In genomic region chr1:153697873-153698647, GRCh38 we compare ENCODE assay signal across 10 cellular contexts. TPM values are rescaled to one million over a fixed set of nuclear protein-coding genes. Genes with fewer than 3 reads are reported as not detected.
A peak's percentile ranks its signal among the peaks of the same experiment; 100 is the strongest.
DNase-seq lines count a peak whose midpoint lies in the region; ATAC-seq and TF ChIP-seq lines count a peak whose summit lies in the region.
"Had no signal": no experiment of that assay in that cellular context is flagged by ENCODE, and none has a peak within 500 bp of the region (broad histone marks: within the 10 kb centered on the region; RNA-seq: fewer than 3 reads in every experiment).

No MANE protein-coding gene starts in this region.

- no peaks in the 10 kb centered on the region for H3K36me3 Mint-ChIP-seq in activated naive CD4-positive, alpha-beta T cell treated with anti-CD3 and anti-CD28 coated beads for 36 hours (ENCODE audit: low read depth)
- H3K36me3 Mint-ChIP-seq in natural killer cell treated with Interleukin-12 subunit alpha and Interleukin-12 subunit beta and Interleukin-15 and Interleukin-18, amount 100 ng/mL, for 72 hours = no peaks in the 10 kb centered on the region
- H3K36me3 Mint-ChIP-seq: activated naive CD8-positive, alpha-beta T cell treated with anti-CD3 and anti-CD28 coated beads, Interleukin-2, amount 10 ng/mL, durations not matched to agents 7 days and 5 days had no signal

- TF ChIP-seq POLR2A in gastroesophageal sphincter (IDR thresholded peaks at IDR 0.05) (no peak), uterus (IDR thresholded peaks at IDR 0.05) (no peak)

- H3K9me3 ChIP-seq in gastroesophageal sphincter (no peaks in the 10 kb centered on the region), uterus (no peaks in the 10 kb centered on the region)
- no peaks in the 10 kb centered on the region for H3K9me3 ChIP-seq in effector memory CD4-positive, alpha-beta T cell (ENCODE audit: control insufficient read depth, low read length)

- ATAC-seq in gastroesophageal sphincter (peak; percentile 81), HG03571 (IDR thresholded peaks at IDR 0.05; ENCODE audit: unreplicated experiment) (no peak), GM18868 (IDR thresholded peaks at IDR 0.05; ENCODE audit: unreplicated experiment) (no peak)
- ATAC-seq in natural killer cell treated with Interleukin-12 subunit alpha and Interleukin-12 subunit beta and Interleukin-15 and Interleukin-18, amount 100 ng/mL, for 72 hours = peak in 1 of 2 donors; percentile 66

- H3K4me3 Mint-ChIP-seq in activated naive CD4-positive, alpha-beta T cell treated with anti-CD3 and anti-CD28 coated beads for 36 hours = no peak overlapping the region
- peak overlapping the region; percentile 25 for H3K4me3 Mint-ChIP-seq in natural killer cell treated with Interleukin-12 subunit alpha and Interleukin-12 subunit beta and Interleukin-15 and Interleukin-18, amount 100 ng/mL, for 72 hours
- H3K4me3 Mint-ChIP-seq: activated naive CD8-positive, alpha-beta T cell treated with anti-CD3 and anti-CD28 coated beads, Interleukin-2, amount 10 ng/mL, durations not matched to agents 7 days and 5 days had no signal

- H3K4me1 ChIP-seq in gastroesophageal sphincter = peaks cover 0 to 36% (median 22%) of the 10 kb centered on the region in 3 donors
- H3K4me1 ChIP-seq in uterus = peaks cover 0 to 15% of the 10 kb centered on the region in 2 donors
- H3K4me1 ChIP-seq in effector memory CD4-positive, alpha-beta T cell (ENCODE audit: control insufficient read depth, insufficient read depth, low read length, poor library complexity, severe bottlenecking) = no peaks in the 10 kb centered on the region

- peak; percentile 21 for DNase-seq in activated naive CD4-positive, alpha-beta T cell treated with anti-CD3 and anti-CD28 coated beads for 36 hours
- no peak for DNase-seq in activated naive CD4-positive, alpha-beta T cell treated with Interleukin-2 at 50 U/mL for 16 hours
- no peak for DNase-seq in natural killer cell treated with Interleukin-12 subunit alpha and Interleukin-12 subunit beta and Interleukin-15 and Interleukin-18, amount 100 ng/mL, for 72 hours (ENCODE audit: low spot score)
- DNase-seq in uterus = peak; percentile 85 to 86
- no peak for DNase-seq in effector memory CD4-positive, alpha-beta T cell
- DNase-seq: activated naive CD8-positive, alpha-beta T cell treated with anti-CD3 and anti-CD28 coated beads, Interleukin-2, amount 10 ng/mL, durations not matched to agents 7 days and 5 days; stimulated activated CD4-positive, alpha-beta T cell treated with anti-CD3 and anti-CD28 coated beads, Interleukin-1b, Interleukin-23, amount 100 ng/mL, for 48 hours had no signal

- H3K27ac ChIP-seq in gastroesophageal sphincter (peak overlapping the region; percentile 83 to 97 (median 92)), uterus (peak overlapping the region; percentile 95 to 96)
- no peak overlapping the region for H3K27ac ChIP-seq in effector memory CD4-positive, alpha-beta T cell (ENCODE audit: insufficient read depth, low read length, poor library complexity, severe bottlenecking)

- no peaks in the 10 kb centered on the region for H3K27me3 ChIP-seq in gastroesophageal sphincter
- H3K27me3 ChIP-seq in uterus = no peaks in the 10 kb centered on the region
- H3K27me3 ChIP-seq in effector memory CD4-positive, alpha-beta T cell (replicated peaks; ENCODE audit: control insufficient read depth, insufficient read depth, low read length, poor library complexity, severe bottlenecking) = no peaks in the 10 kb centered on the region

- no peaks in the 10 kb centered on the region for H3K9me3 Mint-ChIP-seq in activated naive CD4-positive, alpha-beta T cell treated with anti-CD3 and anti-CD28 coated beads for 36 hours
- H3K9me3 Mint-ChIP-seq in natural killer cell treated with Interleukin-12 subunit alpha and Interleukin-12 subunit beta and Interleukin-15 and Interleukin-18, amount 100 ng/mL, for 72 hours = no peaks in the 10 kb centered on the region
- H3K9me3 Mint-ChIP-seq: activated naive CD8-positive, alpha-beta T cell treated with anti-CD3 and anti-CD28 coated beads, Interleukin-2, amount 10 ng/mL, durations not matched to agents 7 days and 5 days had no signal

- no peaks in the 10 kb centered on the region for H3K36me3 ChIP-seq in gastroesophageal sphincter
- no peaks in the 10 kb centered on the region for H3K36me3 ChIP-seq in uterus
- no peaks in the 10 kb centered on the region for H3K36me3 ChIP-seq in effector memory CD4-positive, alpha-beta T cell (ENCODE audit: control insufficient read depth, insufficient read depth, low read length)

- H3K27ac Mint-ChIP-seq in activated naive CD4-positive, alpha-beta T cell treated with anti-CD3 and anti-CD28 coated beads for 36 hours = no peak overlapping the region
- peak overlapping the region in 1 of 2 donors; percentile 64 for H3K27ac Mint-ChIP-seq in natural killer cell treated with Interleukin-12 subunit alpha and Interleukin-12 subunit beta and Interleukin-15 and Interleukin-18, amount 100 ng/mL, for 72 hours
- H3K27ac Mint-ChIP-seq: activated naive CD8-positive, alpha-beta T cell treated with anti-CD3 and anti-CD28 coated beads, Interleukin-2, amount 10 ng/mL, durations not matched to agents 7 days and 5 days had no signal

- CTCF ChIA-PET in activated naive CD4-positive, alpha-beta T cell treated with anti-CD3 and anti-CD28 coated beads for 36 hours (lab: Charles Lee) = no interaction called here

- 2 to 23% methylated on average over 10 to 19 of the region's 26 CpGs for WGBS in gastroesophageal sphincter (ENCODE audit: low coverage in 1 of 2), 2 donors

- peak overlapping the region in 1 of 2 donors; percentile 22 for H3K4me3 ChIP-seq in gastroesophageal sphincter
- H3K4me3 ChIP-seq in uterus = no peak overlapping the region
- no peak overlapping the region for H3K4me3 ChIP-seq in effector memory CD4-positive, alpha-beta T cell (ENCODE audit: insufficient read depth, low read depth, low read length, poor library complexity, severe bottlenecking)

- H3K27me3 Mint-ChIP-seq in activated naive CD4-positive, alpha-beta T cell treated with anti-CD3 and anti-CD28 coated beads for 36 hours (ENCODE audit: low read depth) = no peaks in the 10 kb centered on the region
- no peaks in the 10 kb centered on the region for H3K27me3 Mint-ChIP-seq in natural killer cell treated with Interleukin-12 subunit alpha and Interleukin-12 subunit beta and Interleukin-15 and Interleukin-18, amount 100 ng/mL, for 72 hours
- H3K27me3 Mint-ChIP-seq: activated naive CD8-positive, alpha-beta T cell treated with anti-CD3 and anti-CD28 coated beads, Interleukin-2, amount 10 ng/mL, durations not matched to agents 7 days and 5 days had no signal

- peaks cover 3% of the 10 kb centered on the region for H3K4me1 Mint-ChIP-seq in activated naive CD4-positive, alpha-beta T cell treated with anti-CD3 and anti-CD28 coated beads for 36 hours (ENCODE audit: low read depth)
- H3K4me1 Mint-ChIP-seq in natural killer cell treated with Interleukin-12 subunit alpha and Interleukin-12 subunit beta and Interleukin-15 and Interleukin-18, amount 100 ng/mL, for 72 hours (ENCODE audit: low read depth in 2 of 2) = peaks cover 0 to 3% of the 10 kb centered on the region in 2 donors

- no peak for TF ChIP-seq CTCF in gastroesophageal sphincter (IDR thresholded peaks at IDR 0.05)
- no peak for TF ChIP-seq CTCF in uterus (IDR thresholded peaks at IDR 0.05)

- intact Hi-C loops in activated naive CD4-positive, alpha-beta T cell treated with anti-CD3 and anti-CD28 coated beads for 36 hours (cut with micrococcal nuclease) = no loop called here
- intact Hi-C loops in uterus (cut with DNase I; ENCODE audit: low total_unique reads) = no loop called here

- TF ChIP-seq EP300 in gastroesophageal sphincter (IDR thresholded peaks at IDR 0.05) = no peak

RNA-seq across cellular contexts. Expression of gene NPR1, which starts 19.6 kb away (rescaled TPM):
- under 1 TPM; 0.05 to 0.10 TPM for total RNA-seq in activated naive CD4-positive, alpha-beta T cell treated with anti-CD3 and anti-CD28 coated beads for 36 hours
- 10 to 100 TPM; 36.7 to 57.0 (median 46.7) TPM for total RNA-seq in gastroesophageal sphincter
- not detected for total RNA-seq in natural killer cell treated with Interleukin-12 subunit alpha and Interleukin-12 subunit beta and Interleukin-15 and Interleukin-18, amount 100 ng/mL, for 72 hours
- total RNA-seq in uterus = 10 to 100 TPM; 34.1 to 74.0 (median 50.8) TPM
- total RNA-seq: activated naive CD8-positive, alpha-beta T cell treated with anti-CD3 and anti-CD28 coated beads, Interleukin-2, amount 10 ng/mL, durations not matched to agents 7 days and 5 days had no signal

RNA-seq across cellular contexts. Expression of gene ILF2, which starts 27.3 kb away (rescaled TPM):
- 100 to 1,000 TPM; 346 to 357 TPM for total RNA-seq in activated naive CD4-positive, alpha-beta T cell treated with anti-CD3 and anti-CD28 coated beads for 36 hours
- total RNA-seq in gastroesophageal sphincter (10 to 100 TPM; 52.1 to 99.2 (median 79.3) TPM), uterus (100 to 1,000 TPM in 3 of 4 donors, 10 to 100 TPM in 1; 82.7 to 252 (median 111) TPM)
- 100 to 1,000 TPM; 198 to 210 TPM for total RNA-seq in natural killer cell treated with Interleukin-12 subunit alpha and Interleukin-12 subunit beta and Interleukin-15 and Interleukin-18, amount 100 ng/mL, for 72 hours

RNA-seq across cellular contexts. Expression of gene INTS3, which starts 29.8 kb away (rescaled TPM):
- total RNA-seq in activated naive CD4-positive, alpha-beta T cell treated with anti-CD3 and anti-CD28 coated beads for 36 hours = 10 to 100 TPM; 39.3 to 40.4 TPM
- total RNA-seq in gastroesophageal sphincter (10 to 100 TPM; 31.4 to 55.3 (median 43.5) TPM), uterus (10 to 100 TPM; 35.9 to 70.1 (median 61.3) TPM)
- 10 to 100 TPM; 42.1 to 62.0 TPM for total RNA-seq in natural killer cell treated with Interleukin-12 subunit alpha and Interleukin-12 subunit beta and Interleukin-15 and Interleukin-18, amount 100 ng/mL, for 72 hours

RNA-seq across cellular contexts. Expression of gene SNAPIN, which starts 39.6 kb away (rescaled TPM):
- 10 to 100 TPM; 24.4 to 26.2 TPM for total RNA-seq in activated naive CD4-positive, alpha-beta T cell treated with anti-CD3 and anti-CD28 coated beads for 36 hours
- total RNA-seq in gastroesophageal sphincter (10 to 100 TPM; 58.9 to 77.4 (median 69.4) TPM), uterus (100 to 1,000 TPM in 1 of 4 donors, 10 to 100 TPM in 3; 35.5 to 101 (median 71.3) TPM)
- total RNA-seq in natural killer cell treated with Interleukin-12 subunit alpha and Interleukin-12 subunit beta and Interleukin-15 and Interleukin-18, amount 100 ng/mL, for 72 hours = 10 to 100 TPM; 23.9 to 42.5 TPM

Comparison
In these comparisons a context has a peak if more than half of its experiments do, and no peak if none do; other contexts are left out.
1. DNase-seq: peak in activated naive CD4-positive, alpha-beta T cell treated with anti-CD3 and anti-CD28 coated beads for 36 hours (single experiment) and uterus (2 of 2); none in activated naive CD4-positive, alpha-beta T cell treated with Interleukin-2 at 50 U/mL for 16 hours (single experiment), natural killer cell treated with Interleukin-12 subunit alpha and Interleukin-12 subunit beta and Interleukin-15 and Interleukin-18, amount 100 ng/mL, for 72 hours (single experiment) and effector memory CD4-positive, alpha-beta T cell (0 of 3).
2. RNA of gene NPR1, which starts 19.6 kb away (total RNA-seq): 34.1 to 74.0 TPM in uterus and 36.7 to 57.0 TPM in gastroesophageal sphincter; 0.05 to 0.10 TPM in activated naive CD4-positive, alpha-beta T cell treated with anti-CD3 and anti-CD28 coated beads for 36 hours and not detected in natural killer cell treated with Interleukin-12 subunit alpha and Interleukin-12 subunit beta and Interleukin-15 and Interleukin-18, amount 100 ng/mL, for 72 hours; every median in the first group is over 10 times any median in the second.